In genomic region chr11:19953909-19954308, GRCh38 we compare ENCODE assay signal across 9 cellular contexts.
DNase-seq lines count a peak whose midpoint lies in the region; TF ChIP-seq lines count a peak whose summit lies in the region.
"Had no signal": no experiment of that assay in that cellular context is flagged by ENCODE, and none has a peak within 500 bp of the region (broad histone marks: within the 10 kb centered on the region; RNA-seq: fewer than 3 reads in every experiment).

No MANE protein-coding gene starts in this region.

- H3K27me3 ChIP-seq in adrenal gland = no peaks in the 10 kb centered on the region
- no peaks in the 10 kb centered on the region for H3K27me3 ChIP-seq in CD8-positive, alpha-beta memory T cell (ENCODE audit: insufficient read depth, low read length, poor library complexity, severe bottlenecking)

- DNase-seq in AG08396 (ENCODE audit: low spot score) = peak; percentile 69
- DNase-seq in KBM-7 = peak; percentile 2
- no peak for DNase-seq in adrenal gland
- DNase-seq in hepatic stellate cell (ENCODE audit: low spot score) = peak; percentile 72
- peak; percentile 91 for DNase-seq in superior temporal gyrus (ENCODE audit: extremely low spot score)
- DNase-seq in activated naive CD4-positive, alpha-beta T cell treated with Interleukin-2 at 50 U/mL for 16 hours = no peak
- DNase-seq in CD8-positive, alpha-beta memory T cell = no peak
- no peak for DNase-seq in NCI-H2171 (lab: John Stamatoyannopoulos, UW)
- DNase-seq: activated naive CD8-positive, alpha-beta T cell treated with anti-CD3 and anti-CD28 coated beads, Interleukin-2, amount 10 ng/mL, durations not matched to agents 7 days and 5 days had no signal

- POLR2A ChIA-PET in CD8-positive, alpha-beta memory T cell (lab: Charles Lee) = no interaction called here

- 73 to 93% (median 84%) methylated on average over 2 of the region's 2 CpGs for WGBS in adrenal gland, 4 donors

- no peaks in the 10 kb centered on the region for H3K9me3 Mint-ChIP-seq in CD8-positive, alpha-beta memory T cell
- H3K9me3 Mint-ChIP-seq: activated naive CD8-positive, alpha-beta T cell treated with anti-CD3 and anti-CD28 coated beads, Interleukin-2, amount 10 ng/mL, durations not matched to agents 7 days and 5 days had no signal

- H3K36me3 Mint-ChIP-seq in CD8-positive, alpha-beta memory T cell = no peaks in the 10 kb centered on the region
- H3K36me3 Mint-ChIP-seq: activated naive CD8-positive, alpha-beta T cell treated with anti-CD3 and anti-CD28 coated beads, Interleukin-2, amount 10 ng/mL, durations not matched to agents 7 days and 5 days had no signal

- no peaks in the 10 kb centered on the region for H3K9me3 ChIP-seq in adrenal gland (replicated peaks in 1 of 3)
- H3K9me3 ChIP-seq in CD8-positive, alpha-beta memory T cell (ENCODE audit: low read length) = no peaks in the 10 kb centered on the region

- H3K4me1 ChIP-seq in adrenal gland (replicated peaks in 1 of 2) = peaks cover 0 to 14% of the 10 kb centered on the region in 2 donors
- H3K4me1 ChIP-seq in CD8-positive, alpha-beta memory T cell (ENCODE audit: insufficient read depth, low read length) = no peaks in the 10 kb centered on the region

- no peak for TF ChIP-seq POLR2A in adrenal gland (IDR thresholded peaks at IDR 0.05)

- H3K27ac ChIP-seq in adrenal gland = no peak overlapping the region
- no peak overlapping the region for H3K27ac ChIP-seq in CD8-positive, alpha-beta memory T cell (ENCODE audit: low read depth, low read length)

- no peak overlapping the region for H3K4me3 Mint-ChIP-seq in CD8-positive, alpha-beta memory T cell
- H3K4me3 Mint-ChIP-seq: activated naive CD8-positive, alpha-beta T cell treated with anti-CD3 and anti-CD28 coated beads, Interleukin-2, amount 10 ng/mL, durations not matched to agents 7 days and 5 days had no signal

- TF ChIP-seq CTCF in adrenal gland (IDR thresholded peaks at IDR 0.05) = peak in 5 of 6 experiments; percentile 13 to 28 (median 23)

- in situ Hi-C loops in KBM-7 (cut with MboI; ENCODE audit: low pct_unique_long_range_greater_than_20kb, low sequenced_read_pairs) = no loop called here

- H3K27me3 Mint-ChIP-seq in CD8-positive, alpha-beta memory T cell = peaks cover 2 to 23% of the 10 kb centered on the region in 2 donors

- peaks cover 6 to 11% (median 8%) of the 10 kb centered on the region in 3 donors for H3K4me1 Mint-ChIP-seq in CD8-positive, alpha-beta memory T cell

- no peak overlapping the region for H3K4me3 ChIP-seq in adrenal gland
- H3K4me3 ChIP-seq in CD8-positive, alpha-beta memory T cell (ENCODE audit: low read length) = no peak overlapping the region

- H3K27ac Mint-ChIP-seq in CD8-positive, alpha-beta memory T cell = no peak overlapping the region

- intact Hi-C loops in adrenal gland (cut with DNase I) = loop anchor here (5.0 to 10.0 kb wide), 4 partner anchors 151 to 401 kb away; no protein-coding TSS in a partner anchor

- peaks cover 0 to 9% of the 10 kb centered on the region in 2 donors for H3K36me3 ChIP-seq in adrenal gland (replicated peaks in 1 of 2)
- H3K36me3 ChIP-seq in CD8-positive, alpha-beta memory T cell (ENCODE audit: insufficient read depth, low read length) = no peaks in the 10 kb centered on the region

- CTCF ChIA-PET in CD8-positive, alpha-beta memory T cell (lab: Charles Lee) = no interaction called here

Comparison
In these comparisons a context has a peak if more than half of its experiments do, and no peak if none do; other contexts are left out.
1. DNase-seq: peak in AG08396 (single experiment), KBM-7 (single experiment), hepatic stellate cell (single experiment) and superior temporal gyrus (single experiment); none in adrenal gland (0 of 7), activated naive CD4-positive, alpha-beta T cell treated with Interleukin-2 at 50 U/mL for 16 hours (single experiment), CD8-positive, alpha-beta memory T cell (0 of 5) and NCI-H2171 (single experiment).